Comparison of ENCODE assay signal across 8 cellular contexts in the genomic region with DNA sequence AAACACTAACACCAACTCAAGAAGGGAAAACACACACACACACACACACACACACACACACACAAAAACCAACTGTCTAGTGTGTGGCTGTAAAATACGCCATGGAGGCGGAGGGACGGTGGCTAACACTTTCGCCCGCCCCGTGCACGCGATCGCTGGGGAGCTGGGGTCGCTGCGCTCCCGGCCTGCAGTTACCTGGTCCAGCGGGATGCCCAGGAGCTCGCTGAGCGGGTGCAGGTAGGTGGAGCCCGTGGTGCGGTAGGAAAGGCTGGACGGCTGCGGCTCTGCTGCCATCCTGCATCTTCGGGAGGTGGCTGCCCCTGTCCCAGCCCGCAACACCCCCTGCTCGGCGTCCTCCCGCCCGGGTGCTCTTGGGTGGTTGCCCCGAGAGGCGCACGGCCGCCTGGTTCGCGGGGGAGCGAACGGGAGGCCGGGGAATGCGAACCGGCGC. TPM values are rescaled to one million over a fixed set of nuclear protein-coding genes. Genes with fewer than 3 reads are reported as not detected.
A peak's percentile ranks its signal among the peaks of the same experiment; 100 is the strongest.
DNase-seq lines count a peak whose midpoint lies in the region; ATAC-seq, FAIRE-seq and TF ChIP-seq lines count a peak whose summit lies in the region.

No MANE protein-coding gene starts in this region.

- H3K36me3 ChIP-seq in OCI-LY3 (replicated peaks; ENCODE audit: low read depth, low read length) (no peaks in the 10 kb centered on the region), lower lobe of right lung (no peaks in the 10 kb centered on the region)

- no peak overlapping the region for H3K27ac ChIP-seq in OCI-LY3 (ENCODE audit: low read length)
- peak overlapping the region; percentile 89 for H3K27ac ChIP-seq in lower lobe of right lung
- peak overlapping the region; percentile 67 for H3K27ac ChIP-seq in substantia nigra (ENCODE audit: low read depth, low read length, poor library complexity, severe bottlenecking)

- H3K27me3 ChIP-seq in OCI-LY3 (ENCODE audit: low read depth, low read length): peaks cover 6% of the 10 kb centered on the region; the same call in 1 of the 2 replicates
- no peaks in the 10 kb centered on the region for H3K27me3 ChIP-seq in lower lobe of right lung (ENCODE audit: low read depth)

- H3K9ac ChIP-seq in OCI-LY3 (ENCODE audit: low read length): peak overlapping the region; percentile 75

- H3K4me3 ChIP-seq in OCI-LY3 (ENCODE audit: low read length) (peak overlapping the region; percentile 91), lower lobe of right lung (peak overlapping the region; percentile 83)

- peak; percentile 78 for DNase-seq in activated effector memory CD4-positive, alpha-beta T cell treated with anti-CD3 and anti-CD28 coated beads, Interleukin-2, amount 50 U/mL, for 16 hours
- no peak for DNase-seq in activated effector memory CD4-positive, alpha-beta T cell treated with Interleukin-2 at 50 U/mL for 16 hours
- peak in 1 of 2 donors; percentile 41 for DNase-seq in central memory CD8-positive, alpha-beta T cell (ENCODE audit: low spot score in 2 of 2)
- DNase-seq in lower lobe of right lung (no peak), substantia nigra (lab: John Stamatoyannopoulos, UW) (peak in 11 of 49 donors; percentile 10 to 78 (median 43)), D721Med (ENCODE audit: insufficient read length, low spot score) (no peak)

- no peak for TF ChIP-seq CTCF in OCI-LY3 (IDR thresholded peaks at IDR 0.05; ENCODE audit: low read depth, low read length)
- no peak for TF ChIP-seq CTCF in lower lobe of right lung (IDR thresholded peaks at IDR 0.05)
- TF ChIP-seq CTCF in D721Med (IDR thresholded peaks at IDR 0.05; ENCODE audit: insufficient read depth, missing control alignments): no peak

- no peak for FAIRE-seq in D721Med (lab: Jason Lieb, UNC)

- intact Hi-C loops in lower lobe of right lung (cut with DNase I): no loop called here

- ATAC-seq in HG03064 (IDR thresholded peaks at IDR 0.05; ENCODE audit: low read depth, unreplicated experiment): peak; percentile 32
- peak; percentile 47 for ATAC-seq in central memory CD8-positive, alpha-beta T cell (replicated peaks; ENCODE audit: extremely low read depth, poor library complexity, severe bottlenecking)
- peak; percentile 55 to 68 for ATAC-seq in lower lobe of right lung

- H3K4me3 Mint-ChIP-seq in central memory CD8-positive, alpha-beta T cell: peak overlapping the region; percentile 93

- peak overlapping the region; percentile 97 for H3K4me2 ChIP-seq in OCI-LY3 (ENCODE audit: low read length)

- no peaks in the 10 kb centered on the region for H3K9me3 ChIP-seq in OCI-LY3 (ENCODE audit: insufficient read depth, low read length)
- H3K9me3 ChIP-seq in lower lobe of right lung: no peaks in the 10 kb centered on the region

- peak overlapping the region; percentile 93 for H3K27ac Mint-ChIP-seq in central memory CD8-positive, alpha-beta T cell (ENCODE audit: low read depth)

- peaks cover 15% of the 10 kb centered on the region for H3K36me3 Mint-ChIP-seq in central memory CD8-positive, alpha-beta T cell (ENCODE audit: insufficient read depth)

- H3K27me3 Mint-ChIP-seq in central memory CD8-positive, alpha-beta T cell: no peaks in the 10 kb centered on the region

- H3K4me1 Mint-ChIP-seq in central memory CD8-positive, alpha-beta T cell: peaks cover 37% of the 10 kb centered on the region

- H2AFZ ChIP-seq in OCI-LY3 (ENCODE audit: low read depth, low read length): peak overlapping the region; percentile 67

- H4K20me1 ChIP-seq in OCI-LY3 (ENCODE audit: insufficient read depth, low read length): no peaks in the 10 kb centered on the region

- H3K4me1 ChIP-seq in OCI-LY3 (ENCODE audit: low read length): peaks cover 11% of the 10 kb centered on the region
- peaks cover 40% of the 10 kb centered on the region for H3K4me1 ChIP-seq in lower lobe of right lung

- no peaks in the 10 kb centered on the region for H3K79me2 ChIP-seq in OCI-LY3 (ENCODE audit: low read length)

- H3K9me3 Mint-ChIP-seq in central memory CD8-positive, alpha-beta T cell: no peaks in the 10 kb centered on the region

RNA-seq across cellular contexts. Expression of a gene that starts 0.3 kb away (rescaled TPM):
- 13.1 TPM for total RNA-seq in lower lobe of right lung
